21 cellular contexts compared by ENCODE assay signal in genomic region chr1:183245366-183245765, GRCh38. TPM values are rescaled to one million over a fixed set of nuclear protein-coding genes. Genes with fewer than 3 reads are reported as not detected.
DNase-seq lines count a peak whose midpoint lies in the region; ATAC-seq and TF ChIP-seq lines count a peak whose summit lies in the region.
"Had no signal": no experiment of that assay in that cellular context is flagged by ENCODE, and none has a peak within 500 bp of the region (broad histone marks: within the 10 kb centered on the region; RNA-seq: fewer than 3 reads in every experiment).

No MANE protein-coding gene starts in this region.

- TF ChIP-seq CTCF in heart left ventricle (IDR thresholded peaks at IDR 0.05), result no peak
- no peak for TF ChIP-seq CTCF in coronary artery (IDR thresholded peaks at IDR 0.05)
- TF ChIP-seq CTCF in transverse colon (IDR thresholded peaks at IDR 0.05), result no peak
- TF ChIP-seq CTCF in GM13977 (IDR thresholded peaks at IDR 0.05; ENCODE audit: extremely low read depth, insufficient read depth, missing control alignments), result no peak

- no peak overlapping the region for H2AFZ ChIP-seq in mesenchymal stem cell (ENCODE audit: low read depth, low read length)

- H2BK15ac ChIP-seq in mesenchymal stem cell (ENCODE audit: low read depth, poor library complexity, severe bottlenecking), result no peak overlapping the region

- no peak for TF ChIP-seq POLR2A in heart left ventricle (IDR thresholded peaks at IDR 0.05)
- TF ChIP-seq POLR2A in transverse colon (IDR thresholded peaks at IDR 0.05), result no peak
- no peak for TF ChIP-seq POLR2A in erythroblast (IDR thresholded peaks at IDR 0.05; ENCODE audit: low read length)

- 93 to 98% (median 95%) methylated on average over 3 of the region's 3 CpGs for WGBS in heart left ventricle, 4 donors
- WGBS in right cardiac atrium, result 96% methylated on average over 3 of the region's 3 CpGs
- WGBS in mesenchymal stem cell, result 86% methylated on average over 3 of the region's 3 CpGs
- WGBS in transverse colon (ENCODE audit: low coverage in 1 of 2), 2 donors, result 80 to 84% methylated on average over 1 to 3 of the region's 3 CpGs

- no peak overlapping the region for H4K8ac ChIP-seq in mesenchymal stem cell (ENCODE audit: low read length)

- H3K14ac ChIP-seq in mesenchymal stem cell (ENCODE audit: low read length in 2 of 2), result no peak overlapping the region

- H2AK5ac ChIP-seq in mesenchymal stem cell (ENCODE audit: low read length, severe bottlenecking), result no peak overlapping the region

- no peaks in the 10 kb centered on the region for H3K36me3 ChIP-seq in heart left ventricle
- no peaks in the 10 kb centered on the region for H3K36me3 ChIP-seq in mesenchymal stem cell (ENCODE audit: control insufficient read depth in 1 of 2, insufficient read depth in 2 of 2, low read depth in 1 of 2, low read length in 2 of 2)
- no peaks in the 10 kb centered on the region for H3K36me3 ChIP-seq in transverse colon

- H3K4me3 ChIP-seq in heart left ventricle, result no peak overlapping the region
- H3K4me3 ChIP-seq in right cardiac atrium (ENCODE audit: low read length), result no peak overlapping the region
- no peak overlapping the region for H3K4me3 ChIP-seq in coronary artery
- no peak overlapping the region for H3K4me3 ChIP-seq in mesenchymal stem cell (ENCODE audit: insufficient read depth in 1 of 2, low read depth in 1 of 2, low read length in 2 of 2)
- no peak overlapping the region for H3K4me3 ChIP-seq in transverse colon

- H3K27me3 ChIP-seq in heart left ventricle (no peaks in the 10 kb centered on the region), right cardiac atrium (ENCODE audit: control insufficient read depth, insufficient read depth) (no peaks in the 10 kb centered on the region), mesenchymal stem cell (ENCODE audit: control insufficient read depth in 1 of 2, insufficient read depth in 1 of 2, low read length in 2 of 2) (no peaks in the 10 kb centered on the region), transverse colon (no peaks in the 10 kb centered on the region)

- ATAC-seq in heart left ventricle (no peak), right cardiac atrium (no peak), GM21423 (IDR thresholded peaks at IDR 0.05; ENCODE audit: unreplicated experiment) (no peak)
- ATAC-seq: Panc1, SK-N-SH treated with all-trans-retinoic acid at 6 μM for 48 hours had no signal

- peak overlapping the region in 1 of 2 experiments; percentile 5 for H3K4ac ChIP-seq in mesenchymal stem cell (ENCODE audit: low read depth in 1 of 2, low read length in 2 of 2)

- no peaks in the 10 kb centered on the region for H3K9me3 ChIP-seq in heart left ventricle
- H3K9me3 ChIP-seq in right cardiac atrium (ENCODE audit: control insufficient read depth, low read length), result no peaks in the 10 kb centered on the region
- peaks cover 7% of the 10 kb centered on the region for H3K9me3 ChIP-seq in mesenchymal stem cell (ENCODE audit: control insufficient read depth, low read length)
- no peaks in the 10 kb centered on the region for H3K9me3 ChIP-seq in transverse colon

- H3K4me1 ChIP-seq in heart left ventricle (peaks cover 0 to 58% (median 13%) of the 10 kb centered on the region in 12 donors), right cardiac atrium (ENCODE audit: control insufficient read depth, insufficient read depth, low read length) (peaks cover 8% of the 10 kb centered on the region), mesenchymal stem cell (ENCODE audit: control insufficient read depth, insufficient read depth, low read depth, low read length) (no peaks in the 10 kb centered on the region), transverse colon (no peaks in the 10 kb centered on the region)

- in situ Hi-C loops in transverse colon (cut with MboI; ENCODE audit: low pct_ligation_motif_present in 1 of 4, low pct_unique_long_range_greater_than_20kb in 1 of 4, low sequenced_read_pairs in 3 of 4), result loop anchor here in 3 of 4 donors (25.0 kb wide), 1 partner anchor 283 kb away; the partner anchor contains the start of gene SHCBP1L (in 3 of the 3)
- in situ Hi-C loops in GM13977 (cut with MboI; ENCODE audit: low pct_unique_long_range_greater_than_20kb, low sequenced_read_pairs, unreplicated experiment), result no loop called here

- H3K79me1 ChIP-seq in mesenchymal stem cell (replicated peaks; ENCODE audit: low read length, poor library complexity, severe bottlenecking), result no peaks in the 10 kb centered on the region

- no peak overlapping the region for H3K4me2 ChIP-seq in mesenchymal stem cell (ENCODE audit: low read length, poor library complexity, severe bottlenecking)
- H3K4me2 ChIP-seq: KMS-11 had no signal

- intact Hi-C loops in heart left ventricle (cut with DNase I), result no loop called here
- intact Hi-C loops in right cardiac atrium (cut with DNase I), result no loop called here
- intact Hi-C loops in transverse colon (cut with DNase I; ENCODE audit: low total_unique reads), result no loop called here

- peak overlapping the region; percentile 20 for H3K9ac ChIP-seq in mesenchymal stem cell (ENCODE audit: low read length)
- H3K9ac ChIP-seq: KMS-11 had no signal

- H3K18ac ChIP-seq in mesenchymal stem cell (ENCODE audit: low read depth in 1 of 2, low read length in 2 of 2), result peak overlapping the region; percentile 40 to 59

- H3K23ac ChIP-seq in mesenchymal stem cell (ENCODE audit: low read length in 2 of 2), result no peak overlapping the region

- TF ChIP-seq EP300 in transverse colon (IDR thresholded peaks at IDR 0.05; ENCODE audit: low read depth), result no peak

- no peak overlapping the region for H2BK5ac ChIP-seq in mesenchymal stem cell (ENCODE audit: low read depth, low read length, poor library complexity, severe bottlenecking)

- peak overlapping the region in 8 of 12 donors; percentile 1 to 42 (median 30) for H3K27ac ChIP-seq in heart left ventricle
- no peak overlapping the region for H3K27ac ChIP-seq in right cardiac atrium (ENCODE audit: low read length)
- H3K27ac ChIP-seq in coronary artery, result peak overlapping the region; percentile 60 to 68
- no peak overlapping the region for H3K27ac ChIP-seq in mesenchymal stem cell (ENCODE audit: low read length, poor library complexity, severe bottlenecking)
- H3K27ac ChIP-seq in transverse colon, result peak overlapping the region in 3 of 4 donors; percentile 17 to 37 (median 19)
- H3K27ac ChIP-seq: C4-2B, KMS-11 had no signal

- peak overlapping the region; percentile 44 for H4K91ac ChIP-seq in mesenchymal stem cell (ENCODE audit: low read length)

- peak overlapping the region; percentile 95 to 99 for H2BK12ac ChIP-seq in mesenchymal stem cell (ENCODE audit: low read length in 2 of 2)

- H2BK120ac ChIP-seq in mesenchymal stem cell (ENCODE audit: low read depth, low read length), result peak overlapping the region; percentile 12

- no peak for DNase-seq in heart left ventricle
- DNase-seq in right cardiac atrium, result no peak
- DNase-seq in coronary artery (ENCODE audit: low spot score), result no peak
- no peak for DNase-seq in mesenchymal stem cell
- no peak for DNase-seq in transverse colon
- no peak for DNase-seq in GM13977 (ENCODE audit: low spot score)
- no peak for DNase-seq in erythroblast (lab: John Stamatoyannopoulos, UW)
- DNase-seq: 8988T; AML-193; CD8-positive, alpha-beta memory T cell; NCI-H1105; NCI-H146; NCI-H2029; NCI-H226; NCI-H510A treated with DMSO at 0.1 percent for 48 hours; NCI-H774 had no signal

RNA-seq across cellular contexts. Expression of gene LAMC2, which starts 59.3 kb away (rescaled TPM):
- 10 to 100 TPM in 1 of 9 donors, 1 to 10 TPM in 7, under 1 TPM in 1; 0.50 to 15.4 (median 1.5) TPM for total RNA-seq in heart left ventricle
- 10 to 100 TPM in 1 of 2 donors, under 1 TPM in 1; 0.61 to 10.8 TPM for polyA plus RNA-seq in heart left ventricle
- total RNA-seq in right cardiac atrium, result 1 to 10 TPM in 3 of 4 donors, under 1 TPM in 1; 0.99 to 3.0 (median 1.4) TPM
- 0.70 TPM for polyA plus RNA-seq in right cardiac atrium
- 0.37 TPM for polyA plus RNA-seq in mesenchymal stem cell (2013, experiment 1 of 2)
- 0.38 TPM for polyA plus RNA-seq in mesenchymal stem cell (2013, experiment 2 of 2)
- 10 to 100 TPM in 2 of 4 donors, 1 to 10 TPM in 2; 9.7 to 25.9 (median 16.1) TPM for total RNA-seq in transverse colon
- total RNA-seq: CD8-positive, alpha-beta memory T cell had no signal
- polyA plus RNA-seq: CD8-positive, alpha-beta memory T cell had no signal

Comparison
In these comparisons a context has a peak if more than half of its experiments do, and no peak if none do; other contexts are left out.
1. H3K27ac ChIP-seq: peak in heart left ventricle (8 of 12), coronary artery (2 of 2) and transverse colon (3 of 4); none in right cardiac atrium (single experiment) and mesenchymal stem cell (single experiment).